ENCODE assay signal across 13 cellular contexts in genomic region chr17:35630530-35631148, GRCh38. TPM values are rescaled to one million over a fixed set of nuclear protein-coding genes. Genes with fewer than 3 reads are reported as not detected.
DNase-seq lines count a peak whose midpoint lies in the region; ATAC-seq and TF ChIP-seq lines count a peak whose summit lies in the region.
"Had no signal": no experiment of that assay in that cellular context is flagged by ENCODE, and none has a peak within 500 bp of the region (broad histone marks: within the 10 kb centered on the region; RNA-seq: fewer than 3 reads in every experiment).

No MANE protein-coding gene starts in this region.

- H3K36me3 Mint-ChIP-seq in activated naive CD8-positive, alpha-beta T cell treated with anti-CD3 and anti-CD28 coated beads, Interleukin-2, amount 50 U/mL, for 24 hours (ENCODE audit: low read depth), result peaks cover 25% of the 10 kb centered on the region
- H3K36me3 Mint-ChIP-seq in activated naive CD8-positive, alpha-beta T cell treated with anti-CD3 and anti-CD28 coated beads for 36 hours, result peaks cover 13% of the 10 kb centered on the region
- peaks cover 95% of the 10 kb centered on the region for H3K36me3 Mint-ChIP-seq in stimulated activated effector memory CD8-positive, alpha-beta T cell treated with anti-CD3 and anti-CD28 coated beads, Interleukin-12 subunit alpha, Interleukin-12 subunit beta, amount 100 ng/mL, for 72 hours

- no peak for TF ChIP-seq CTCF in fibroblast of pulmonary artery (IDR thresholded peaks at IDR 0.05; ENCODE audit: low read length, missing control alignments)

- DNase-seq in activated naive CD8-positive, alpha-beta T cell treated with anti-CD3 and anti-CD28 coated beads, Interleukin-2, amount 50 U/mL, for 24 hours, result no peak
- no peak for DNase-seq in activated naive CD8-positive, alpha-beta T cell treated with anti-CD3 and anti-CD28 coated beads for 36 hours
- DNase-seq in SW 1271 (lab: John Stamatoyannopoulos, UW) (peak; percentile 74 to 82), fibroblast of pulmonary artery (ENCODE audit: low read depth) (peak; percentile 60), GM19238 (ENCODE audit: insufficient read length, low spot score) (no peak), NCI-H2029 treated with DMSO at 0.1 percent for 48 hours (lab: John Stamatoyannopoulos, UW) (no peak)
- no peak for DNase-seq in stimulated activated effector memory CD8-positive, alpha-beta T cell treated with anti-CD3 and anti-CD28 coated beads, Interleukin-12 subunit alpha, Interleukin-12 subunit beta, amount 100 ng/mL, for 72 hours (ENCODE audit: low spot score in 2 of 2)
- DNase-seq: NCI-H2171 treated with DMSO at 0.1 percent for 48 hours, Peyer's patch had no signal

- H3K4me3 Mint-ChIP-seq in activated naive CD8-positive, alpha-beta T cell treated with anti-CD3 and anti-CD28 coated beads, Interleukin-2, amount 50 U/mL, for 24 hours, result no peak overlapping the region
- H3K4me3 Mint-ChIP-seq in activated naive CD8-positive, alpha-beta T cell treated with anti-CD3 and anti-CD28 coated beads for 36 hours, result no peak overlapping the region
- no peak overlapping the region for H3K4me3 Mint-ChIP-seq in stimulated activated effector memory CD8-positive, alpha-beta T cell treated with anti-CD3 and anti-CD28 coated beads, Interleukin-12 subunit alpha, Interleukin-12 subunit beta, amount 100 ng/mL, for 72 hours
- H3K4me3 Mint-ChIP-seq: neural crest cell; stimulated activated memory B cell treated with anti-CD40 and anti-IgM and Interleukin-4, amounts not matched to agents 10 μg/mL and 1 μg/mL and 100 μg/mL, for 72 hours had no signal

- no peak overlapping the region for H3K4me3 ChIP-seq in fibroblast of pulmonary artery (replicated peaks; ENCODE audit: low read depth, low read length)
- H3K4me3 ChIP-seq: Peyer's patch had no signal

- peak overlapping the region; percentile 36 for H3K27ac Mint-ChIP-seq in activated naive CD8-positive, alpha-beta T cell treated with anti-CD3 and anti-CD28 coated beads, Interleukin-2, amount 50 U/mL, for 24 hours
- H3K27ac Mint-ChIP-seq in activated naive CD8-positive, alpha-beta T cell treated with anti-CD3 and anti-CD28 coated beads for 36 hours, result no peak overlapping the region
- peak overlapping the region; percentile 56 for H3K27ac Mint-ChIP-seq in stimulated activated effector memory CD8-positive, alpha-beta T cell treated with anti-CD3 and anti-CD28 coated beads, Interleukin-12 subunit alpha, Interleukin-12 subunit beta, amount 100 ng/mL, for 72 hours
- H3K27ac Mint-ChIP-seq: activated T-helper 2 cell treated with anti-CD3 and anti-CD28 coated beads, Interferon-gamma antibody, Interleukin-2, Interleukin-4, amounts not matched to agents 10 μg/mL and 5 μg/mL and 100 μg/mL, durations not matched to agents 14 hours and 24 hours and 36 hours; stimulated activated memory B cell treated with anti-CD40 and anti-IgM and Interleukin-4, amounts not matched to agents 10 μg/mL and 1 μg/mL and 100 μg/mL, for 72 hours had no signal

- no peaks in the 10 kb centered on the region for H3K4me1 Mint-ChIP-seq in activated naive CD8-positive, alpha-beta T cell treated with anti-CD3 and anti-CD28 coated beads, Interleukin-2, amount 50 U/mL, for 24 hours
- peaks cover 4% of the 10 kb centered on the region for H3K4me1 Mint-ChIP-seq in activated naive CD8-positive, alpha-beta T cell treated with anti-CD3 and anti-CD28 coated beads for 36 hours
- no peaks in the 10 kb centered on the region for H3K4me1 Mint-ChIP-seq in stimulated activated effector memory CD8-positive, alpha-beta T cell treated with anti-CD3 and anti-CD28 coated beads, Interleukin-12 subunit alpha, Interleukin-12 subunit beta, amount 100 ng/mL, for 72 hours
- H3K4me1 Mint-ChIP-seq: neural crest cell had no signal

- ATAC-seq in activated naive CD8-positive, alpha-beta T cell treated with anti-CD3 and anti-CD28 coated beads, Interleukin-2, amount 50 U/mL, for 24 hours, result no peak
- ATAC-seq in stimulated activated effector memory CD8-positive, alpha-beta T cell treated with anti-CD3 and anti-CD28 coated beads, Interleukin-12 subunit alpha, Interleukin-12 subunit beta, amount 100 ng/mL, for 72 hours, result no peak
- no peak for ATAC-seq in GM21423 (IDR thresholded peaks at IDR 0.05; ENCODE audit: unreplicated experiment)
- ATAC-seq: stimulated activated memory B cell treated with anti-CD40 and anti-IgM and Interleukin-4, amounts not matched to agents 10 μg/mL and 1 μg/mL and 100 μg/mL, for 72 hours had no signal

- no peaks in the 10 kb centered on the region for H3K27me3 Mint-ChIP-seq in activated naive CD8-positive, alpha-beta T cell treated with anti-CD3 and anti-CD28 coated beads, Interleukin-2, amount 50 U/mL, for 24 hours
- no peaks in the 10 kb centered on the region for H3K27me3 Mint-ChIP-seq in activated naive CD8-positive, alpha-beta T cell treated with anti-CD3 and anti-CD28 coated beads for 36 hours
- H3K27me3 Mint-ChIP-seq: stimulated activated memory B cell treated with anti-CD40 and anti-IgM and Interleukin-4, amounts not matched to agents 10 μg/mL and 1 μg/mL and 100 μg/mL, for 72 hours had no signal

- H3K9me3 Mint-ChIP-seq in activated naive CD8-positive, alpha-beta T cell treated with anti-CD3 and anti-CD28 coated beads, Interleukin-2, amount 50 U/mL, for 24 hours, result no peaks in the 10 kb centered on the region
- H3K9me3 Mint-ChIP-seq in activated naive CD8-positive, alpha-beta T cell treated with anti-CD3 and anti-CD28 coated beads for 36 hours, result no peaks in the 10 kb centered on the region
- H3K9me3 Mint-ChIP-seq in stimulated activated effector memory CD8-positive, alpha-beta T cell treated with anti-CD3 and anti-CD28 coated beads, Interleukin-12 subunit alpha, Interleukin-12 subunit beta, amount 100 ng/mL, for 72 hours, result no peaks in the 10 kb centered on the region
- H3K9me3 Mint-ChIP-seq: activated T-helper 2 cell treated with anti-CD3 and anti-CD28 coated beads, Interferon-gamma antibody, Interleukin-2, Interleukin-4, amounts not matched to agents 10 μg/mL and 5 μg/mL and 100 μg/mL, durations not matched to agents 14 hours and 24 hours and 36 hours; neural crest cell; stimulated activated memory B cell treated with anti-CD40 and anti-IgM and Interleukin-4, amounts not matched to agents 10 μg/mL and 1 μg/mL and 100 μg/mL, for 72 hours had no signal

RNA-seq across cellular contexts. Expression of gene AP2B1, which starts 43.5 kb away (rescaled TPM):
- total RNA-seq in activated naive CD8-positive, alpha-beta T cell treated with anti-CD3 and anti-CD28 coated beads for 36 hours, result 100 to 1,000 TPM; 147 to 150 TPM

RNA-seq across cellular contexts. Expression of gene PEX12, which starts 52.3 kb away (rescaled TPM):
- total RNA-seq in activated naive CD8-positive, alpha-beta T cell treated with anti-CD3 and anti-CD28 coated beads for 36 hours, result 1 to 10 TPM; 6.6 to 6.9 TPM

Comparison
In these comparisons a context has a peak if more than half of its experiments do, and no peak if none do; other contexts are left out.
1. DNase-seq: peak in SW 1271 (2 of 2) and fibroblast of pulmonary artery (single experiment); none in activated naive CD8-positive, alpha-beta T cell treated with anti-CD3 and anti-CD28 coated beads, Interleukin-2, amount 50 U/mL, for 24 hours (single experiment), activated naive CD8-positive, alpha-beta T cell treated with anti-CD3 and anti-CD28 coated beads for 36 hours (single experiment), stimulated activated effector memory CD8-positive, alpha-beta T cell treated with anti-CD3 and anti-CD28 coated beads, Interleukin-12 subunit alpha, Interleukin-12 subunit beta, amount 100 ng/mL, for 72 hours (0 of 2), GM19238 (single experiment) and NCI-H2029 treated with DMSO at 0.1 percent for 48 hours (single experiment).